Comparison of ENCODE assay signal across 8 cellular contexts in the genomic region with DNA sequence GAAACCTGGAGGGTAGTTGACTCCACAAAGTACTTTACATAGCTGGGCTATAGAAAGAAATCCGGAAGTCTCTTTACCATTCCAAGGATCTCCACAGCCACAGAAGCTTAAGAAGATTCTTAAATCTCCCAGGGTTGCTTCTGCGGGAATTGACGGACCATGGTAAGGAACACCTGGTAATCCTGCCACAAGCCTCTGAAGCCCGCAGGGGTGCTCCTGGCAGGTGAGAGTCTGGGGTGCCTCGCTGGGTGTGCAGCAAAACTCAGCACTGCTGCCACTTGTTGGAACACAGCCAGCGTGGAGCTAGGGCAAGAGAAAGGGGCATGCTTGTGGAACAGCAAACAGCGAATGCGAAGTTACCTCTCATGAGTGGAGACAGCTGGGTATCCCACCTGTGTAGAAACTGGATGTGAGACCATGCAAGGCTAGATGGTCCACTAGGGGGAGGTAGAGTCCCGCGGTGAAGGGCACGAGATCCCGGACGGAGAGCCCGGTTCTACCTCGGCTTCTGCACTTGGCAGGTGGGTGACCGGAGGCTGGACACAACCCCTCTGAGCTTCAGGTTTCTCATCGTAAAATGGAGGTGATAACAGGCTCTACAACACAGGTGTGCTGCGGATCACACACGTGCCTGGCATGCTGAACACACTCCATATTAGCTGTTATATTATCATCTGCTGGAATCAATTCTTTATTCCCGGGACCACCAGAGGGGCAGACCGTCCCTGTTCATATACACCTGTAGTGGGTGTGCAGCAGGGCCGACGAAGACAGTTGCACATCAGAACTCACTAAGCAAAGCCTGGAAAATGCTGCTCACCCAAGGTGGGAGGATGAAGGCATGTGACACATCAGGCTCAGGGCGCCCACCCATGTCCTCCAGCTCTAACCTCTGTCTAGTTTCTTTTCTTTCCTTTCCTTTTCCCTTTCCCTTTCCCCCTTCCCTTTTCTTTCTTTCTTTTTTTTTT. TPM values are rescaled to one million over a fixed set of nuclear protein-coding genes. Genes with fewer than 3 reads are reported as not detected.
DNase-seq lines count a peak whose midpoint lies in the region; ATAC-seq and TF ChIP-seq lines count a peak whose summit lies in the region.

No MANE protein-coding gene starts in this region.

- TF ChIP-seq CTCF in AG10803 (conservative IDR thresholded peaks at IDR 0.05; ENCODE audit: low read length) (peak; percentile 96), dorsolateral prefrontal cortex (IDR thresholded peaks at IDR 0.05 in 54 of 56, conservative IDR thresholded peaks at IDR 0.05 in 2 of 56; ENCODE audit: low read depth in 1 of 56, partially characterized antibody in 56 of 56) (peak; percentile 64 to 97 (median 90))

- peaks cover 0 to 10% (median 0%) of the 10 kb centered on the region in 45 donors for H3K27me3 ChIP-seq in dorsolateral prefrontal cortex

- ATAC-seq in GM18868 (IDR thresholded peaks at IDR 0.05; ENCODE audit: unreplicated experiment): peak; percentile 89
- ATAC-seq in HG03159 (IDR thresholded peaks at IDR 0.05; ENCODE audit: unreplicated experiment): peak; percentile 70

- no peak overlapping the region for H3K27ac ChIP-seq in dorsolateral prefrontal cortex

- DNase-seq in AG10803 (ENCODE audit: low read depth) (peak; percentile 27), NCI-H524 (lab: John Stamatoyannopoulos, UW) (peak; percentile 54 to 82), dorsolateral prefrontal cortex (peak; percentile 53 to 80 (median 68)), medulla oblongata (ENCODE audit: extremely low spot score) (peak; percentile 77)
- DNase-seq in activated CD4-positive, alpha-beta T cell treated with anti-CD3 and anti-CD28 coated beads, Interleukin-2, amount 50 U/mL, for 4 hours: peak; percentile 77 to 84
- peak; percentile 53 to 77 for DNase-seq in stimulated activated CD8-positive, alpha-beta memory T cell treated with anti-CD3 and anti-CD28 coated beads, Interleukin-15, amount 100 ng/mL, for 4 hours (ENCODE audit: low read depth in 2 of 2)

- intact Hi-C loops in dorsolateral prefrontal cortex (cut with DNase I): loop anchor here (1.0 to 5.0 kb wide), 4 partner anchors 90 to 261 kb away; no protein-coding TSS in a partner anchor

- H3K4me3 ChIP-seq in AG10803 (ENCODE audit: low read length) (no peak overlapping the region), dorsolateral prefrontal cortex (peak overlapping the region in 26 of 59 donors; percentile 1 to 44 (median 30))

RNA-seq across cellular contexts. Expression of a gene that starts 24.1 kb away (rescaled TPM):
- total RNA-seq in dorsolateral prefrontal cortex: 10 to 100 TPM; 29.3 to 62.3 (median 43.6) TPM

Comparison
In these comparisons a context has a peak if more than half of its experiments do, and no peak if none do; other contexts are left out.
1. DNase-seq: peak in every context shown above with its lines; median percentile 80 in activated CD4-positive, alpha-beta T cell treated with anti-CD3 and anti-CD28 coated beads, Interleukin-2, amount 50 U/mL, for 4 hours; 77 in medulla oblongata; 68 in dorsolateral prefrontal cortex; 68 in NCI-H524; 65 in stimulated activated CD8-positive, alpha-beta memory T cell treated with anti-CD3 and anti-CD28 coated beads, Interleukin-15, amount 100 ng/mL, for 4 hours; 27 in AG10803.